14 cellular contexts compared by ENCODE assay signal in the genomic region with DNA sequence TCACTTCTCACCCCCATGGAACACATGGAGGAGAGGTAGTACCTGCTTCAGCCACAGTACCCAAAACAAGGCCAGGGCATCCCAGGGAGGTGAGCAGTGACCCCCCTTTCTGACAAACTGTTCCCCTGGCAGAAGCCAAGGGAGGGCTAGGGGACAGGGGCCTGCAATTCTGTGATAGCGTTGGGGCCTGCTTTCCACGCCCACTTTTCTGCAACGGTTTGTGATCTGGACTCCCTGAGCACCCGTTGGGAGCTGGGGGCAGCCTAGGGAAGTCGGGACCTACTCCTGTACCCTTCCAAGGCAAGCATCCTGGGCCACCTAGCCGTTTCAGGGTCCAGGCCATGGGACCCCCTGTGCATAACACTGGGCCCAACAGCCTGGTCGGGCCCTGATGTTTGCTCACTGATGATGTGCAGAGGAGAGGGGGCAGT. TPM values are rescaled to one million over a fixed set of nuclear protein-coding genes. Genes with fewer than 3 reads are reported as not detected.
DNase-seq lines count a peak whose midpoint lies in the region; ATAC-seq and TF ChIP-seq lines count a peak whose summit lies in the region.
"Had no signal": no experiment of that assay in that cellular context is flagged by ENCODE, and none has a peak within 500 bp of the region (broad histone marks: within the 10 kb centered on the region; RNA-seq: fewer than 3 reads in every experiment).

No MANE protein-coding gene starts in this region.

- no peaks in the 10 kb centered on the region for H3K36me3 Mint-ChIP-seq in CD4-positive, CD25-positive, alpha-beta regulatory T cell
- H3K36me3 Mint-ChIP-seq in activated T-helper 17 cell treated with anti-CD3 and anti-CD28 coated beads, Interleukin-2, amount 50 U/mL, for 72 hours (ENCODE audit: low read depth) = peaks cover 17% of the 10 kb centered on the region
- no peaks in the 10 kb centered on the region for H3K36me3 Mint-ChIP-seq in natural killer cell

- H3K4me1 ChIP-seq in CD4-positive, CD25-positive, alpha-beta regulatory T cell (ENCODE audit: control insufficient read depth, insufficient read depth, low read length, poor library complexity, severe bottlenecking) = peaks cover 20% of the 10 kb centered on the region
- H3K4me1 ChIP-seq: BLaER1 had no signal

- no peaks in the 10 kb centered on the region for H3K27me3 ChIP-seq in CD4-positive, CD25-positive, alpha-beta regulatory T cell (ENCODE audit: control insufficient read depth, insufficient read depth, low read length)
- H3K27me3 ChIP-seq: Peyer's patch had no signal

- peak in 1 of 3 donors; percentile 25 for DNase-seq in CD4-positive, CD25-positive, alpha-beta regulatory T cell
- DNase-seq in GM12864 (ENCODE audit: low read depth) (no peak), natural killer cell (no peak), inferior parietal cortex (ENCODE audit: extremely low spot score) (no peak)
- DNase-seq: NCI-H1694 treated with DMSO at 0.1 percent for 48 hours, NCI-H526 had no signal

- no peak overlapping the region for H3K4me3 ChIP-seq in CD4-positive, CD25-positive, alpha-beta regulatory T cell (ENCODE audit: low read depth, low read length)
- no peak overlapping the region for H3K4me3 ChIP-seq in GM12864 (ENCODE audit: low read depth, low read length)
- H3K4me3 ChIP-seq: BLaER1 had no signal

- H3K27me3 Mint-ChIP-seq in CD4-positive, CD25-positive, alpha-beta regulatory T cell = peaks cover 4% of the 10 kb centered on the region
- no peaks in the 10 kb centered on the region for H3K27me3 Mint-ChIP-seq in activated T-helper 17 cell treated with anti-CD3 and anti-CD28 coated beads, Interleukin-2, amount 50 U/mL, for 72 hours
- H3K27me3 Mint-ChIP-seq in natural killer cell (ENCODE audit: low read depth in 2 of 2) = peaks cover 0 to 6% of the 10 kb centered on the region in 2 donors

- no peaks in the 10 kb centered on the region for H3K9me3 ChIP-seq in CD4-positive, CD25-positive, alpha-beta regulatory T cell (ENCODE audit: control insufficient read depth in 2 of 2, low read length in 2 of 2)
- H3K9me3 ChIP-seq: BLaER1, Peyer's patch had no signal

- H3K9me3 Mint-ChIP-seq in CD4-positive, CD25-positive, alpha-beta regulatory T cell = peaks cover 0 to 3% (median 0%) of the 10 kb centered on the region in 7 donors
- no peaks in the 10 kb centered on the region for H3K9me3 Mint-ChIP-seq in activated T-helper 17 cell treated with anti-CD3 and anti-CD28 coated beads, Interleukin-2, amount 50 U/mL, for 72 hours
- no peaks in the 10 kb centered on the region for H3K9me3 Mint-ChIP-seq in natural killer cell

- intact Hi-C loops in natural killer cell (cut with micrococcal nuclease) = no loop called here

- peak overlapping the region; percentile 60 to 88 (median 75) for H3K27ac Mint-ChIP-seq in CD4-positive, CD25-positive, alpha-beta regulatory T cell
- peak overlapping the region; percentile 46 for H3K27ac Mint-ChIP-seq in activated T-helper 17 cell treated with anti-CD3 and anti-CD28 coated beads, Interleukin-2, amount 50 U/mL, for 72 hours
- peak overlapping the region; percentile 18 to 60 for H3K27ac Mint-ChIP-seq in natural killer cell

- no peaks in the 10 kb centered on the region for H3K36me3 ChIP-seq in CD4-positive, CD25-positive, alpha-beta regulatory T cell (ENCODE audit: control insufficient read depth, insufficient read depth, low read length)
- H3K36me3 ChIP-seq: BLaER1, Peyer's patch had no signal

- peaks cover 15 to 37% (median 30%) of the 10 kb centered on the region in 4 donors for H3K4me1 Mint-ChIP-seq in CD4-positive, CD25-positive, alpha-beta regulatory T cell
- H3K4me1 Mint-ChIP-seq in activated T-helper 17 cell treated with anti-CD3 and anti-CD28 coated beads, Interleukin-2, amount 50 U/mL, for 72 hours = peaks cover 15% of the 10 kb centered on the region
- peaks cover 10 to 11% of the 10 kb centered on the region in 2 donors for H3K4me1 Mint-ChIP-seq in natural killer cell

- H3K27ac ChIP-seq in CD4-positive, CD25-positive, alpha-beta regulatory T cell (ENCODE audit: insufficient read depth, low read length, poor library complexity, severe bottlenecking) = no peak overlapping the region
- H3K27ac ChIP-seq: BLaER1 had no signal

- TF ChIP-seq CTCF in GM12864 (IDR thresholded peaks at IDR 0.05; ENCODE audit: low read depth, low read length, missing control alignments) (peak; percentile 6), natural killer cell (IDR thresholded peaks at IDR 0.05) (no peak)

- peak overlapping the region; percentile 73 to 88 (median 81) for H3K4me3 Mint-ChIP-seq in CD4-positive, CD25-positive, alpha-beta regulatory T cell
- peak overlapping the region; percentile 43 for H3K4me3 Mint-ChIP-seq in activated T-helper 17 cell treated with anti-CD3 and anti-CD28 coated beads, Interleukin-2, amount 50 U/mL, for 72 hours
- H3K4me3 Mint-ChIP-seq in natural killer cell = peak overlapping the region; percentile 71

- no peak for ATAC-seq in CD4-positive, CD25-positive, alpha-beta regulatory T cell (ENCODE audit: low read depth in 2 of 2)
- no peak for ATAC-seq in activated T-helper 17 cell treated with anti-CD3 and anti-CD28 coated beads, Interleukin-2, amount 50 U/mL, for 72 hours (replicated peaks)
- ATAC-seq in natural killer cell = no peak
- ATAC-seq in HG03175 (IDR thresholded peaks at IDR 0.05; ENCODE audit: unreplicated experiment) = no peak
- no peak for ATAC-seq in HG03139 (IDR thresholded peaks at IDR 0.05; ENCODE audit: unreplicated experiment)

RNA-seq across cellular contexts. Expression of a gene that starts 1.0 kb away (rescaled TPM):
- total RNA-seq in CD4-positive, CD25-positive, alpha-beta regulatory T cell = 33.2 TPM
- polyA plus RNA-seq in CD4-positive, CD25-positive, alpha-beta regulatory T cell = 10 to 100 TPM in 1 of 4 donors, 1 to 10 TPM in 3; 9.5 to 11.6 (median 9.9) TPM
- 10 to 100 TPM; 30.2 to 49.9 TPM for total RNA-seq in activated T-helper 17 cell treated with anti-CD3 and anti-CD28 coated beads, Interleukin-2, amount 50 U/mL, for 72 hours
- total RNA-seq in natural killer cell = 10 to 100 TPM; 23.2 to 28.8 (median 26.3) TPM
- total RNA-seq: LHCN-M2 had no signal

RNA-seq across cellular contexts. Expression of a gene that starts 29.0 kb away (rescaled TPM):
- total RNA-seq in CD4-positive, CD25-positive, alpha-beta regulatory T cell = 0.25 TPM
- polyA plus RNA-seq in CD4-positive, CD25-positive, alpha-beta regulatory T cell = under 1 TPM in 1 of 4 donors, not detected in 3; 0.06 TPM
- total RNA-seq in activated T-helper 17 cell treated with anti-CD3 and anti-CD28 coated beads, Interleukin-2, amount 50 U/mL, for 72 hours = not detected
- total RNA-seq in natural killer cell = under 1 TPM in 1 of 3 donors, not detected in 2; 0.07 TPM
- total RNA-seq: aorta, mesenteric fat pad, Peyer's patch had no signal

RNA-seq across cellular contexts. Expression of a gene that starts 36.0 kb away (rescaled TPM):
- total RNA-seq in CD4-positive, CD25-positive, alpha-beta regulatory T cell = 25.0 TPM
- polyA plus RNA-seq in CD4-positive, CD25-positive, alpha-beta regulatory T cell = 10 to 100 TPM; 86.2 to 97.4 (median 91.1) TPM
- total RNA-seq in activated T-helper 17 cell treated with anti-CD3 and anti-CD28 coated beads, Interleukin-2, amount 50 U/mL, for 72 hours = 10 to 100 TPM; 33.7 to 54.7 TPM
- total RNA-seq in natural killer cell = 10 to 100 TPM; 20.7 to 24.9 (median 21.4) TPM
